In genomic region chr1:30700528-30701265, GRCh38 we compare ENCODE assay signal across 12 cellular contexts. TPM values are rescaled to one million over a fixed set of nuclear protein-coding genes. Genes with fewer than 3 reads are reported as not detected.
DNase-seq lines count a peak whose midpoint lies in the region; ATAC-seq, FAIRE-seq and TF ChIP-seq lines count a peak whose summit lies in the region.
"Had no signal": no experiment of that assay in that cellular context is flagged by ENCODE, and none has a peak within 500 bp of the region (broad histone marks: within the 10 kb centered on the region; RNA-seq: fewer than 3 reads in every experiment).

No MANE protein-coding gene starts in this region.

- peak; percentile 59 for FAIRE-seq in HTR-8/SVneo (lab: Jason Lieb, UNC)

- no peak overlapping the region for H2BK12ac ChIP-seq in neuronal stem cell (ENCODE audit: low read length)

- H2BK15ac ChIP-seq in neuronal stem cell (ENCODE audit: low read length): no peak overlapping the region

- no peak overlapping the region for H3K23ac ChIP-seq in neuronal stem cell (ENCODE audit: low read depth, low read length, poor library complexity)

- no CpG with 5 or more reads among the region's 7 CpGs for WGBS in neuronal stem cell (ENCODE audit: extremely low coverage in 2 of 2, insufficient read length in 2 of 2, insufficient replicate concordance in 1 of 2), 2 donors

- H3K27ac Mint-ChIP-seq in nephron progenitor cell: no peak overlapping the region
- no peak overlapping the region for H3K27ac Mint-ChIP-seq in activated T-cell treated with anti-CD3 and anti-CD28 coated beads, Interleukin-2, amount 50 U/mL, for 24 hours
- H3K27ac Mint-ChIP-seq: natural killer cell treated with Interleukin-12 subunit alpha and Interleukin-12 subunit beta and Interleukin-15 and Interleukin-18, amount 100 ng/mL, for 72 hours had no signal

- H2BK5ac ChIP-seq in neuronal stem cell (ENCODE audit: low read length): no peak overlapping the region

- H3K9ac ChIP-seq in neuronal stem cell (ENCODE audit: low read depth, low read length, poor library complexity): no peak overlapping the region

- H3K36me3 Mint-ChIP-seq in nephron progenitor cell (ENCODE audit: low read depth): no peaks in the 10 kb centered on the region
- no peaks in the 10 kb centered on the region for H3K36me3 Mint-ChIP-seq in activated T-cell treated with anti-CD3 and anti-CD28 coated beads, Interleukin-2, amount 50 U/mL, for 24 hours (ENCODE audit: low read depth)
- H3K36me3 Mint-ChIP-seq: natural killer cell treated with Interleukin-12 subunit alpha and Interleukin-12 subunit beta and Interleukin-15 and Interleukin-18, amount 100 ng/mL, for 72 hours had no signal

- no peak overlapping the region for H2BK120ac ChIP-seq in neuronal stem cell (ENCODE audit: low read depth, low read length)

- H3K27me3 Mint-ChIP-seq in nephron progenitor cell (ENCODE audit: low read depth, poor library complexity): peaks cover 10% of the 10 kb centered on the region
- no peaks in the 10 kb centered on the region for H3K27me3 Mint-ChIP-seq in activated T-cell treated with anti-CD3 and anti-CD28 coated beads, Interleukin-2, amount 50 U/mL, for 24 hours

- H3K14ac ChIP-seq in neuronal stem cell (ENCODE audit: low read length): no peak overlapping the region

- DNase-seq in AG20443 (ENCODE audit: low spot score) (peak; percentile 89), HTR-8/SVneo (ENCODE audit: insufficient read length, low spot score) (peak; percentile 67), dermis blood vessel endothelial cell (peak; percentile 29), neuronal stem cell (ENCODE audit: low spot score) (no peak), COR-L47 (lab: John Stamatoyannopoulos, UW) (no peak), nephron progenitor cell (no peak)
- no peak for DNase-seq in activated T-cell treated with anti-CD3 and anti-CD28 coated beads, Interleukin-2, amount 50 U/mL, for 24 hours
- DNase-seq: NCI-H2107; stimulated activated CD4-positive, alpha-beta T cell treated with anti-CD3 and anti-CD28 coated beads, Interleukin-4, amount 100 ng/mL, for 24 hours had no signal

- no peak for TF ChIP-seq CTCF in nephron progenitor cell (IDR thresholded peaks at IDR 0.05)

- no peak overlapping the region for H3K4me2 ChIP-seq in neuronal stem cell (ENCODE audit: insufficient read depth, low read length, poor library complexity, severe bottlenecking)

- no peak overlapping the region for H2AK5ac ChIP-seq in neuronal stem cell (ENCODE audit: low read depth, low read length)

- peak overlapping the region; percentile 11 for H4K91ac ChIP-seq in neuronal stem cell (ENCODE audit: low read depth, low read length, poor library complexity)

- no peaks in the 10 kb centered on the region for H3K36me3 ChIP-seq in neuronal stem cell (replicated peaks in 1 of 2; ENCODE audit: control insufficient read depth in 2 of 2, insufficient read depth in 2 of 2, low read length in 2 of 2)
- H3K36me3 ChIP-seq: cardiac muscle cell had no signal

- peaks cover 23% of the 10 kb centered on the region for H3K4me1 Mint-ChIP-seq in nephron progenitor cell
- H3K4me1 Mint-ChIP-seq in activated T-cell treated with anti-CD3 and anti-CD28 coated beads, Interleukin-2, amount 50 U/mL, for 24 hours (ENCODE audit: low read depth): no peaks in the 10 kb centered on the region

- H3K18ac ChIP-seq in neuronal stem cell (ENCODE audit: low read length): no peak overlapping the region

- ATAC-seq in HG02981 (IDR thresholded peaks at IDR 0.05; ENCODE audit: unreplicated experiment): no peak

- H3K27me3 ChIP-seq in neuronal stem cell (ENCODE audit: control insufficient read depth in 3 of 3, insufficient read depth in 3 of 3, low read depth in 1 of 3, low read length in 3 of 3): peaks cover 0 to 22% (median 0%) of the 10 kb centered on the region in 3 experiments
- H3K27me3 ChIP-seq: cardiac muscle cell had no signal

- H3K9me3 ChIP-seq in neuronal stem cell (replicated peaks in 1 of 2; ENCODE audit: control insufficient read depth in 2 of 2, insufficient read depth in 1 of 2, low read depth in 1 of 2, low read length in 2 of 2): no peaks in the 10 kb centered on the region

- no peak overlapping the region for H3K27ac ChIP-seq in neuronal stem cell (replicated peaks; ENCODE audit: low read length)
- H3K27ac ChIP-seq: cardiac muscle cell had no signal

- no peaks in the 10 kb centered on the region for H3K9me3 Mint-ChIP-seq in nephron progenitor cell
- no peaks in the 10 kb centered on the region for H3K9me3 Mint-ChIP-seq in activated T-cell treated with anti-CD3 and anti-CD28 coated beads, Interleukin-2, amount 50 U/mL, for 24 hours
- H3K9me3 Mint-ChIP-seq: natural killer cell treated with Interleukin-12 subunit alpha and Interleukin-12 subunit beta and Interleukin-15 and Interleukin-18, amount 100 ng/mL, for 72 hours had no signal

- no peak overlapping the region for H3K4me3 Mint-ChIP-seq in nephron progenitor cell
- H3K4me3 Mint-ChIP-seq in activated T-cell treated with anti-CD3 and anti-CD28 coated beads, Interleukin-2, amount 50 U/mL, for 24 hours: no peak overlapping the region
- H3K4me3 Mint-ChIP-seq: natural killer cell treated with Interleukin-12 subunit alpha and Interleukin-12 subunit beta and Interleukin-15 and Interleukin-18, amount 100 ng/mL, for 72 hours had no signal

- no peak overlapping the region for H3K4ac ChIP-seq in neuronal stem cell (ENCODE audit: low read length)

- no peak overlapping the region for H3K4me3 ChIP-seq in neuronal stem cell (ENCODE audit: low read length in 2 of 2)
- H3K4me3 ChIP-seq: cardiac muscle cell had no signal

- H3K79me1 ChIP-seq in neuronal stem cell (ENCODE audit: low read depth, low read length): no peaks in the 10 kb centered on the region

- no peak overlapping the region for H2AFZ ChIP-seq in neuronal stem cell (ENCODE audit: low read length)

- peaks cover 0 to 6% of the 10 kb centered on the region in 2 donors for H3K4me1 ChIP-seq in neuronal stem cell (ENCODE audit: control insufficient read depth in 2 of 2, insufficient read depth in 1 of 2, low read depth in 1 of 2, low read length in 2 of 2)

- H4K8ac ChIP-seq in neuronal stem cell (ENCODE audit: low read depth, low read length): no peak overlapping the region

RNA-seq across cellular contexts. Expression of gene MATN1, which starts 22.7 kb away (rescaled TPM):
- total RNA-seq in dermis blood vessel endothelial cell: 0.17 TPM in 1 of 2 replicates, not detected in the other
- 0.04 TPM for polyA plus RNA-seq in neuronal stem cell (2013, experiment 1 of 2)
- 0.01 TPM for polyA plus RNA-seq in neuronal stem cell (2013, experiment 2 of 2)

RNA-seq across cellular contexts. Expression of gene LAPTM5, which starts 56.9 kb away (rescaled TPM):
- total RNA-seq in dermis blood vessel endothelial cell: 23.1 and 39.9 TPM in 2 replicates
- 0.15 TPM for polyA plus RNA-seq in neuronal stem cell (2013, experiment 1 of 2)
- 0.10 TPM for polyA plus RNA-seq in neuronal stem cell (2013, experiment 2 of 2)

Comparison
In these comparisons a context has a peak if more than half of its experiments do, and no peak if none do; other contexts are left out.
1. DNase-seq: peak in AG20443 (single experiment), HTR-8/SVneo (single experiment) and dermis blood vessel endothelial cell (single experiment); none in neuronal stem cell (single experiment), COR-L47 (single experiment), nephron progenitor cell (single experiment) and activated T-cell treated with anti-CD3 and anti-CD28 coated beads, Interleukin-2, amount 50 U/mL, for 24 hours (single experiment).